In the genomic region with DNA sequence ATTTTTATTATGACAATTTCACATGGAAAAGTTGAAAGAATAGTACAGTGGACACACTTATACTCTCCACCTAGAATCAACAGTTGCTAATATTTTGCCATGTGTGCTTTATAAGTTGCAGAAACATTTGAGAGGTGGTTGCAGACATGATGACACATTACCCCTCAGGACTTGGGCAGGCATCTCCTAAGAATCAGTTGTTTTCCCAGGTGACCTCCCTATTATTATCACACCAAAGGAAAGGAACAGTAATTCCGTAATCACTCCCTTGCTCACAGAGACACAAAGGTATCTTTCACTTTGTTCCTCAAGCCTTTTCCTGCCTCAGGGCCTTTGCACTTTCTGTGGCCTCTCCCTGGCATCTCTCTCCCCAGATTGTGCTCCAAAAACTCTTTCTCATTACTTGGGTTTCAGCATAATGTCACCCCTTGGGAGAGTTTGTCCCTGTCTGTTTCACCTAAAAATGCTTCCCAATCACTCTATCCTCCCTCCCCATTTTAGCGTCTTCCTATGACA, we compare ENCODE assay signal across 29 cellular contexts. TPM values are rescaled to one million over a fixed set of nuclear protein-coding genes. Genes with fewer than 3 reads are reported as not detected.
DNase-seq lines count a peak whose midpoint lies in the region; ATAC-seq and TF ChIP-seq lines count a peak whose summit lies in the region.
"Had no signal": no experiment of that assay in that cellular context is flagged by ENCODE, and none has a peak within 500 bp of the region (broad histone marks: within the 10 kb centered on the region; RNA-seq: fewer than 3 reads in every experiment).

No MANE protein-coding gene starts in this region.

- H3K9me3 Mint-ChIP-seq in MCF 10A (ENCODE audit: unreplicated experiment) (no peaks in the 10 kb centered on the region), immature natural killer cell (no peaks in the 10 kb centered on the region)
- H3K9me3 Mint-ChIP-seq: activated CD4-positive, alpha-beta T cell treated with anti-CD3 and anti-CD28 coated beads, Interleukin-2, amount 10 ng/mL, durations not matched to agents 24 days and 14 days; activated naive CD8-positive, alpha-beta T cell treated with anti-CD3 and anti-CD28 coated beads, Interleukin-2, amount 50 U/mL, for 24 hours; activated T-cell treated with anti-CD3 and anti-CD28 coated beads, Interleukin-2, amount 50 U/mL, for 4 hours; CD8-positive, alpha-beta memory T cell; naive thymus-derived CD4-positive, alpha-beta T cell; T-helper 2 cell treated with Interferon-gamma antibody and Interleukin-4, amounts not matched to agents 5 μg/mL and 100 μg/mL, for 36 hours had no signal

- WGBS in gastroesophageal sphincter (ENCODE audit: low coverage in 1 of 2), 2 donors, result 86 to 96% methylated on average over 2 of the region's 2 CpGs
- 82% methylated on average over 2 of the region's 2 CpGs for WGBS in suprapubic skin

- H3K27me3 Mint-ChIP-seq in MCF 10A (ENCODE audit: insufficient read depth, unreplicated experiment) (no peaks in the 10 kb centered on the region), immature natural killer cell (ENCODE audit: low read depth in 3 of 3) (peaks cover 6 to 11% (median 9%) of the 10 kb centered on the region in 3 donors)

- no TSS peak for BruUV-seq in MCF 10A (replicated peaks; lab: Mats Ljungman, UMichigan)

- H3K27ac Mint-ChIP-seq in MCF 10A (ENCODE audit: low read depth, unreplicated experiment), result peak overlapping the region; percentile 94
- H3K27ac Mint-ChIP-seq in immature natural killer cell, result no peak overlapping the region
- H3K27ac Mint-ChIP-seq: activated CD4-positive, alpha-beta T cell treated with anti-CD3 and anti-CD28 coated beads, Interleukin-2, amount 10 ng/mL, durations not matched to agents 24 days and 14 days; activated naive CD8-positive, alpha-beta T cell treated with anti-CD3 and anti-CD28 coated beads, Interleukin-2, amount 50 U/mL, for 24 hours; B cell; CD8-positive, alpha-beta memory T cell; naive thymus-derived CD4-positive, alpha-beta T cell; T-helper 2 cell treated with Interferon-gamma antibody and Interleukin-4, amounts not matched to agents 5 μg/mL and 100 μg/mL, for 36 hours had no signal

- H3K4me1 Mint-ChIP-seq in MCF 10A (ENCODE audit: insufficient read depth, unreplicated experiment), result peaks cover 52% of the 10 kb centered on the region
- H3K4me1 Mint-ChIP-seq in immature natural killer cell, result peaks cover 0 to 4% of the 10 kb centered on the region in 2 donors

- ATAC-seq in gastroesophageal sphincter (no peak), upper lobe of right lung (no peak), HG02970 (IDR thresholded peaks at IDR 0.05; ENCODE audit: low FRiP score, unreplicated experiment) (no peak)
- ATAC-seq: activated naive CD8-positive, alpha-beta T cell treated with anti-CD3 and anti-CD28 coated beads, Interleukin-2, amount 50 U/mL, for 24 hours; activated T-cell treated with anti-CD3 and anti-CD28 coated beads, Interleukin-2, amount 50 U/mL, for 4 hours; naive thymus-derived CD4-positive, alpha-beta T cell had no signal

- intact Hi-C loops in MCF 10A (cut with micrococcal nuclease), result loop anchor here (1.0 to 5.0 kb wide), 2 partner anchors 491 to 508 kb away; no protein-coding TSS in a partner anchor
- intact Hi-C loops in upper lobe of right lung (cut with DNase I), result no loop called here

- H3K36me3 ChIP-seq in gastroesophageal sphincter (no peaks in the 10 kb centered on the region), suprapubic skin (no peaks in the 10 kb centered on the region), upper lobe of right lung (no peaks in the 10 kb centered on the region)
- H3K36me3 ChIP-seq: gastrocnemius medialis had no signal

- H3K27ac ChIP-seq in gastroesophageal sphincter (peak overlapping the region in 3 of 4 donors; percentile 79 to 83 (median 83)), suprapubic skin (peak overlapping the region; percentile 44), upper lobe of right lung (no peak overlapping the region)
- H3K27ac ChIP-seq: GM23248, KMS-11, VCaP had no signal

- TF ChIP-seq CTCF in MCF 10A (IDR thresholded peaks at IDR 0.05; ENCODE audit: unreplicated experiment), result no peak
- TF ChIP-seq CTCF in gastroesophageal sphincter (IDR thresholded peaks at IDR 0.05), result no peak
- no peak for TF ChIP-seq CTCF in suprapubic skin (IDR thresholded peaks at IDR 0.05)
- no peak for TF ChIP-seq CTCF in upper lobe of right lung (IDR thresholded peaks at IDR 0.05)

- DNase-seq in NCI-H69 (lab: John Stamatoyannopoulos, UW) (peak; percentile 15), MCF 10A (ENCODE audit: unreplicated experiment) (peak; percentile 88), suprapubic skin (ENCODE audit: low spot score in 2 of 2) (no peak), upper lobe of right lung (no peak), CD1c-positive myeloid dendritic cell (ENCODE audit: extremely low spot score) (no peak), immature natural killer cell (no peak)
- DNase-seq: activated CD4-positive, alpha-beta T cell treated with anti-CD3 and anti-CD28 coated beads, Interleukin-2, amount 10 ng/mL, durations not matched to agents 24 days and 14 days; activated gamma-delta T cell treated with Interleukin-2 at 50 U/mL for 16 hours; activated naive CD8-positive, alpha-beta T cell treated with anti-CD3 and anti-CD28 coated beads, Interleukin-2, amount 50 U/mL, for 24 hours; activated T-cell treated with anti-CD3 and anti-CD28 coated beads, Interleukin-2, amount 50 U/mL, for 4 hours; CD8-positive, alpha-beta memory T cell; hippocampal formation; midbrain; MV-4-11; naive thymus-derived CD4-positive, alpha-beta T cell; NCI-H146; NCI-H2107; SHP77; small intestine; stimulated activated CD4-positive, alpha-beta T cell treated with anti-CD3 and anti-CD28 coated beads, Interleukin-1b, Interleukin-23, amount 100 ng/mL, for 48 hours had no signal

- TF ChIP-seq EP300 in gastroesophageal sphincter (IDR thresholded peaks at IDR 0.05), result no peak
- no peak for TF ChIP-seq EP300 in suprapubic skin (IDR thresholded peaks at IDR 0.05)

- H3K27me3 ChIP-seq in gastroesophageal sphincter, result no peaks in the 10 kb centered on the region
- H3K27me3 ChIP-seq in suprapubic skin, result no peaks in the 10 kb centered on the region
- peaks cover 11% of the 10 kb centered on the region for H3K27me3 ChIP-seq in upper lobe of right lung
- H3K27me3 ChIP-seq: gastrocnemius medialis had no signal

- H3K4me1 ChIP-seq in gastroesophageal sphincter (peaks cover 4 to 70% (median 12%) of the 10 kb centered on the region in 3 donors), suprapubic skin (peaks cover 55% of the 10 kb centered on the region), upper lobe of right lung (peaks cover 3% of the 10 kb centered on the region)

- TF ChIP-seq POLR2A in gastroesophageal sphincter (IDR thresholded peaks at IDR 0.05) (no peak), suprapubic skin (IDR thresholded peaks at IDR 0.05) (no peak)

- H3K4me3 ChIP-seq in gastroesophageal sphincter (no peak overlapping the region), suprapubic skin (no peak overlapping the region), upper lobe of right lung (no peak overlapping the region)
- H3K4me3 ChIP-seq: A549, gastrocnemius medialis, GM23248 had no signal

- POLR2A ChIA-PET in MCF 10A (lab: Yijun Ruan, JAX), result interaction anchor here (0.8 to 2.9 kb wide), 25 partner anchors 7 to 829 kb away, joined by 3 to 72 read pairs (median 5); no protein-coding TSS in a partner anchor

- CTCF ChIA-PET in MCF 10A (lab: Yijun Ruan, JAX), result interaction anchor here (0.8 to 4.6 kb wide), 6 partner anchors 134 to 830 kb away, joined by 4 to 26 read pairs (median 4); no protein-coding TSS in a partner anchor

- H3K36me3 Mint-ChIP-seq in MCF 10A (ENCODE audit: insufficient read depth, unreplicated experiment), result peaks cover 18% of the 10 kb centered on the region
- H3K36me3 Mint-ChIP-seq in immature natural killer cell, result no peaks in the 10 kb centered on the region
- H3K36me3 Mint-ChIP-seq: naive thymus-derived CD4-positive, alpha-beta T cell had no signal

- H3K9me3 ChIP-seq in gastroesophageal sphincter (no peaks in the 10 kb centered on the region), suprapubic skin (no peaks in the 10 kb centered on the region), upper lobe of right lung (no peaks in the 10 kb centered on the region)
- H3K9me3 ChIP-seq: A549, gastrocnemius medialis had no signal

- H3K4me3 Mint-ChIP-seq in MCF 10A (ENCODE audit: unreplicated experiment) (peak overlapping the region; percentile 77), immature natural killer cell (no peak overlapping the region)
- H3K4me3 Mint-ChIP-seq: activated CD4-positive, alpha-beta T cell treated with anti-CD3 and anti-CD28 coated beads, Interleukin-2, amount 10 ng/mL, durations not matched to agents 24 days and 14 days; activated naive CD8-positive, alpha-beta T cell treated with anti-CD3 and anti-CD28 coated beads, Interleukin-2, amount 50 U/mL, for 24 hours; activated T-cell treated with anti-CD3 and anti-CD28 coated beads, Interleukin-2, amount 50 U/mL, for 4 hours; B cell; CD8-positive, alpha-beta memory T cell; naive thymus-derived CD4-positive, alpha-beta T cell; T-helper 2 cell treated with Interferon-gamma antibody and Interleukin-4, amounts not matched to agents 5 μg/mL and 100 μg/mL, for 36 hours had no signal

RNA-seq across cellular contexts. Expression of a gene that starts 5.9 kb away (rescaled TPM):
- total RNA-seq in MCF 10A (2022) (68.7 and 82.2 TPM in 2 replicates), gastroesophageal sphincter (100 to 1,000 TPM in 1 of 4 donors, 10 to 100 TPM in 3; 41.2 to 177 (median 62.3) TPM), suprapubic skin (10 to 100 TPM; 28.4 to 95.4 (median 57.5) TPM), upper lobe of right lung (52.8 TPM)
- polyA plus RNA-seq in immature natural killer cell, result 1 to 10 TPM; 1.3 to 3.7 (median 3.0) TPM

Comparison
In these comparisons a context has a peak if more than half of its experiments do, and no peak if none do; other contexts are left out.
1. DNase-seq: peak in NCI-H69 (single experiment) and MCF 10A (single experiment); none in suprapubic skin (0 of 2), upper lobe of right lung (single experiment), CD1c-positive myeloid dendritic cell (single experiment) and immature natural killer cell (0 of 3).